ENCODE assay signal across 8 cellular contexts in the genomic region with DNA sequence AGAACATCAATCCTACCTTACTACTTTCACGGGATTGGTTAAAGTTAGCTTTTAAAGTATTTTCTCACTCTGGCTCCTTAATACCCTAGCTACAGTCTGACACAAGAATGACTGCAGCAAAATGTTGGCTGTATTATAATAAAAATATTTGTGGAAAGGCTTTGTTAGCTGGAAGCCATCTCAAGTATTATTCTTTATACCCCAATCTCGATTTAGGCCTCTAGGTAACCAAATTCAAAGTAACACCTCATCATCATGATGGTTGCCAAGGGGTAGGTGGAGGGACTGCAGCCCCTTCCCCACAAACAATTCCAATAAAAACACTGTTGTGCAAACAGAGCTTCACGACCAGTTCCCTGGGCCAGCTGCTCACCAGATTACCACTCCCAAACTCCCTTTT. TPM values are rescaled to one million over a fixed set of nuclear protein-coding genes. Genes with fewer than 3 reads are reported as not detected.
DNase-seq lines count a peak whose midpoint lies in the region; ATAC-seq and TF ChIP-seq lines count a peak whose summit lies in the region.

No MANE protein-coding gene starts in this region.

- TF ChIP-seq POLR2A in right lobe of liver (IDR thresholded peaks at IDR 0.05) (no peak), transverse colon (IDR thresholded peaks at IDR 0.05) (no peak)

- H3K4me3 Mint-ChIP-seq in activated T-cell treated with anti-CD3 and anti-CD28 coated beads, Interleukin-2, amount 50 U/mL, for 4 hours = peak overlapping the region; percentile 88

- H3K4me3 ChIP-seq in right lobe of liver (peak overlapping the region; percentile 20 to 38 (median 29)), transverse colon (peak overlapping the region in 3 of 4 donors; percentile 94 to 99 (median 95))

- DNase-seq in activated T-cell treated with anti-CD3 and anti-CD28 coated beads, Interleukin-2, amount 50 U/mL, for 4 hours = no peak
- DNase-seq in activated T-cell treated with anti-CD3 and anti-CD28 coated beads, Interleukin-2, amount 50 U/mL, for 48 hours = no peak
- DNase-seq in right lobe of liver (no peak), transverse colon (no peak), OCI-M2 (lab: John Stamatoyannopoulos, UW; ENCODE audit: unreplicated experiment) (no peak)

- H3K9me3 Mint-ChIP-seq in activated T-cell treated with anti-CD3 and anti-CD28 coated beads, Interleukin-2, amount 50 U/mL, for 4 hours = no peaks in the 10 kb centered on the region

- in situ Hi-C loops in transverse colon (cut with MboI; ENCODE audit: low pct_ligation_motif_present in 1 of 4, low pct_unique_long_range_greater_than_20kb in 1 of 4, low sequenced_read_pairs in 3 of 4) = loop anchor here in 1 of 4 donors (25.0 kb wide), 1 partner anchor 1293 kb away; a partner anchor contains a TSS

- intact Hi-C loops in right lobe of liver (cut with DNase I) = no loop called here
- intact Hi-C loops in transverse colon (cut with DNase I; ENCODE audit: low total_unique reads) = loop anchor here (2.0 to 5.0 kb wide), 2 partner anchors 15 to 62 kb away; a partner anchor contains a TSS

- H3K36me3 Mint-ChIP-seq in activated T-cell treated with anti-CD3 and anti-CD28 coated beads, Interleukin-2, amount 50 U/mL, for 4 hours (ENCODE audit: insufficient read depth) = no peaks in the 10 kb centered on the region

- H3K9me3 ChIP-seq in right lobe of liver (no peaks in the 10 kb centered on the region), transverse colon (no peaks in the 10 kb centered on the region)

- no peaks in the 10 kb centered on the region for H3K36me3 ChIP-seq in right lobe of liver
- H3K36me3 ChIP-seq in transverse colon = no peaks in the 10 kb centered on the region

- TF ChIP-seq CTCF in right lobe of liver (IDR thresholded peaks at IDR 0.05) = no peak
- peak in 2 of 5 experiments; percentile 14 to 26 for TF ChIP-seq CTCF in transverse colon (IDR thresholded peaks at IDR 0.05)

- ATAC-seq in activated T-cell treated with anti-CD3 and anti-CD28 coated beads, Interleukin-2, amount 50 U/mL, for 4 hours = no peak
- ATAC-seq in right lobe of liver = no peak
- no peak for ATAC-seq in GM21737 (IDR thresholded peaks at IDR 0.05; ENCODE audit: unreplicated experiment)
- no peak for ATAC-seq in GM19452 (IDR thresholded peaks at IDR 0.05; ENCODE audit: unreplicated experiment)

- H3K4me1 ChIP-seq in right lobe of liver (peaks cover 0 to 10% (median 5%) of the 10 kb centered on the region in 4 donors), transverse colon (peaks cover 4 to 25% (median 20%) of the 10 kb centered on the region in 4 donors)

- peaks cover 19% of the 10 kb centered on the region for H3K4me1 Mint-ChIP-seq in activated T-cell treated with anti-CD3 and anti-CD28 coated beads, Interleukin-2, amount 50 U/mL, for 4 hours (ENCODE audit: low read depth)

- WGBS in right lobe of liver (ENCODE audit: insufficient coverage, low coverage, low lambda C conversion rate, missing lambda C conversion rate) = 38% methylated on average over 3 of the region's 3 CpGs
- 33 to 35% methylated on average over 2 to 3 of the region's 3 CpGs for WGBS in transverse colon (ENCODE audit: low coverage in 1 of 2), 2 donors

- TF ChIP-seq EP300 in transverse colon (IDR thresholded peaks at IDR 0.05; ENCODE audit: low read depth) = no peak

- H3K27ac ChIP-seq in angular gyrus (ENCODE audit: low read depth, low read length) = peak overlapping the region; percentile 86
- H3K27ac ChIP-seq in right lobe of liver = peak overlapping the region in 2 of 3 donors; percentile 32 to 65
- peak overlapping the region; percentile 97 to 98 (median 98) for H3K27ac ChIP-seq in transverse colon

- no peaks in the 10 kb centered on the region for H3K27me3 Mint-ChIP-seq in activated T-cell treated with anti-CD3 and anti-CD28 coated beads, Interleukin-2, amount 50 U/mL, for 4 hours (ENCODE audit: low read depth)

- H3K27me3 ChIP-seq in right lobe of liver (no peaks in the 10 kb centered on the region), transverse colon (no peaks in the 10 kb centered on the region)

RNA-seq across cellular contexts. Expression of a gene that starts 0.8 kb away (rescaled TPM):
- 100 to 1,000 TPM; 109 to 122 (median 118) TPM for total RNA-seq in activated T-cell treated with anti-CD3 and anti-CD28 coated beads, Interleukin-2, amount 50 U/mL, for 4 hours
- total RNA-seq in right lobe of liver = 10 to 100 TPM; 13.3 to 24.3 (median 20.4) TPM
- total RNA-seq in transverse colon = 10 to 100 TPM in 3 of 4 donors, 1 to 10 TPM in 1; 3.0 to 45.2 (median 20.4) TPM

RNA-seq across cellular contexts. Expression of a gene that starts 15.4 kb away (rescaled TPM):
- total RNA-seq in activated T-cell treated with anti-CD3 and anti-CD28 coated beads, Interleukin-2, amount 50 U/mL, for 4 hours = 10 to 100 TPM; 14.8 to 19.7 (median 14.9) TPM
- total RNA-seq in right lobe of liver = 10 to 100 TPM; 31.9 to 43.1 (median 34.2) TPM
- 10 to 100 TPM; 13.3 to 34.8 (median 32.7) TPM for total RNA-seq in transverse colon
